9 cellular contexts compared by ENCODE assay signal in the genomic region with DNA sequence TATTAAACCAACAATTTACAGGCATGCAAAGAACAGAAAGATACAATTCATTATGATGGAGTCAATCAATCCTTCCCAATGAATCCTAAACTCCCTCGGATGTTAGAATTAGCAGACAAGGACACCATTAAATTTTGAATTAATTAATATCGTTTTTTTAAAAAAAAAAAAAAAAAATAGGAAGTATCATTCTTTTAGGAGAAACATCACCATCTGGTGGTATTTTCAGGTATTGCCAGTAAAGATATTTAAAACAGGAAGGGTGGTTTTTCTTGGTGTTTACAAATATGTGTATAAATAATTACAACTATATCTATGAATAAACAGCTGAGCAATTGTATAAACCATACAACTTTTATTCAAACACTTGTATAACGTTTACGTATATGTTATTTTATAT.
DNase-seq lines count a peak whose midpoint lies in the region; ATAC-seq and TF ChIP-seq lines count a peak whose summit lies in the region.
"Had no signal": no experiment of that assay in that cellular context is flagged by ENCODE, and none has a peak within 500 bp of the region (broad histone marks: within the 10 kb centered on the region; RNA-seq: fewer than 3 reads in every experiment).

No MANE protein-coding gene starts in this region.

- peaks cover 2 to 3% of the 10 kb centered on the region in 2 donors for H3K9me3 Mint-ChIP-seq in activated T-cell treated with anti-CD3 and anti-CD28 coated beads, Interleukin-2, amount 50 U/mL, for 72 hours
- no peaks in the 10 kb centered on the region for H3K9me3 Mint-ChIP-seq in activated CD4-positive, alpha-beta memory T cell treated with anti-CD3 and anti-CD28 coated beads for 36 hours
- H3K9me3 Mint-ChIP-seq: activated naive CD4-positive, alpha-beta T cell treated with anti-CD3 and anti-CD28 coated beads, Interleukin-2, amount 50 U/mL, for 24 hours had no signal

- WGBS in body of pancreas, 2 donors = 26 to 31% methylated on average over 4 of the region's 4 CpGs

- peak; percentile 4 for DNase-seq in GM03348 (ENCODE audit: low spot score)
- DNase-seq in LNCaP clone FGC (ENCODE audit: low read depth) = no peak
- DNase-seq in body of pancreas = no peak
- peak; percentile 18 for DNase-seq in myocyte (ENCODE audit: low read depth)
- no peak for DNase-seq in activated T-cell treated with anti-CD3 and anti-CD28 coated beads, Interleukin-2, amount 50 U/mL, for 72 hours
- DNase-seq in activated CD4-positive, alpha-beta memory T cell treated with anti-CD3 and anti-CD28 coated beads for 36 hours = no peak
- DNase-seq in stimulated activated CD4-positive, alpha-beta T cell treated with anti-CD3 and anti-CD28 coated beads, Interleukin-1b, Interleukin-23, amount 100 ng/mL, for 48 hours = no peak
- DNase-seq: NCI-H345 had no signal

- peak; percentile 35 for TF ChIP-seq CTCF in LNCaP clone FGC (IDR thresholded peaks at IDR 0.05; ENCODE audit: control insufficient read depth, extremely low read depth, insufficient read depth)
- peak in 6 of 7 experiments; percentile 5 to 57 (median 47) for TF ChIP-seq CTCF in body of pancreas (IDR thresholded peaks at IDR 0.05)

- no peak overlapping the region for H3K27ac Mint-ChIP-seq in activated T-cell treated with anti-CD3 and anti-CD28 coated beads, Interleukin-2, amount 50 U/mL, for 72 hours
- H3K27ac Mint-ChIP-seq in activated CD4-positive, alpha-beta memory T cell treated with anti-CD3 and anti-CD28 coated beads for 36 hours = no peak overlapping the region
- H3K27ac Mint-ChIP-seq: activated naive CD4-positive, alpha-beta T cell treated with anti-CD3 and anti-CD28 coated beads, Interleukin-2, amount 50 U/mL, for 24 hours had no signal

- no peaks in the 10 kb centered on the region for H3K4me1 ChIP-seq in body of pancreas

- no peak overlapping the region for H3K27ac ChIP-seq in body of pancreas

- intact Hi-C loops in body of pancreas (cut with DNase I) = no loop called here
- intact Hi-C loops in activated CD4-positive, alpha-beta memory T cell treated with anti-CD3 and anti-CD28 coated beads for 36 hours (cut with micrococcal nuclease) = loop anchor here (5.0 to 10.0 kb wide), 2 partner anchors 551 to 1234 kb away; no protein-coding TSS in a partner anchor

- H3K4me3 Mint-ChIP-seq in activated T-cell treated with anti-CD3 and anti-CD28 coated beads, Interleukin-2, amount 50 U/mL, for 72 hours = no peak overlapping the region
- no peak overlapping the region for H3K4me3 Mint-ChIP-seq in activated CD4-positive, alpha-beta memory T cell treated with anti-CD3 and anti-CD28 coated beads for 36 hours
- H3K4me3 Mint-ChIP-seq: activated naive CD4-positive, alpha-beta T cell treated with anti-CD3 and anti-CD28 coated beads, Interleukin-2, amount 50 U/mL, for 24 hours had no signal

- TF ChIP-seq POLR2A in body of pancreas (IDR thresholded peaks at IDR 0.05) = no peak

- no peaks in the 10 kb centered on the region for H3K4me1 Mint-ChIP-seq in activated T-cell treated with anti-CD3 and anti-CD28 coated beads, Interleukin-2, amount 50 U/mL, for 72 hours (ENCODE audit: low read depth)
- H3K4me1 Mint-ChIP-seq in activated CD4-positive, alpha-beta memory T cell treated with anti-CD3 and anti-CD28 coated beads for 36 hours (ENCODE audit: low read depth) = no peaks in the 10 kb centered on the region
- H3K4me1 Mint-ChIP-seq: activated naive CD4-positive, alpha-beta T cell treated with anti-CD3 and anti-CD28 coated beads, Interleukin-2, amount 50 U/mL, for 24 hours had no signal

- H3K27me3 Mint-ChIP-seq in activated T-cell treated with anti-CD3 and anti-CD28 coated beads, Interleukin-2, amount 50 U/mL, for 72 hours (ENCODE audit: low read depth) = no peaks in the 10 kb centered on the region
- no peaks in the 10 kb centered on the region for H3K27me3 Mint-ChIP-seq in activated CD4-positive, alpha-beta memory T cell treated with anti-CD3 and anti-CD28 coated beads for 36 hours
- H3K27me3 Mint-ChIP-seq: activated naive CD4-positive, alpha-beta T cell treated with anti-CD3 and anti-CD28 coated beads, Interleukin-2, amount 50 U/mL, for 24 hours had no signal

- H3K36me3 ChIP-seq in body of pancreas (replicated peaks in 1 of 2; ENCODE audit: insufficient read depth in 1 of 2, low read depth in 2 of 2) = no peaks in the 10 kb centered on the region

- H3K27me3 ChIP-seq in body of pancreas = no peaks in the 10 kb centered on the region

- POLR2A ChIA-PET in activated CD4-positive, alpha-beta memory T cell treated with anti-CD3 and anti-CD28 coated beads for 36 hours (lab: Charles Lee) = no interaction called here

- H3K36me3 Mint-ChIP-seq in activated T-cell treated with anti-CD3 and anti-CD28 coated beads, Interleukin-2, amount 50 U/mL, for 72 hours (ENCODE audit: insufficient read depth in 2 of 2) = no peaks in the 10 kb centered on the region
- no peaks in the 10 kb centered on the region for H3K36me3 Mint-ChIP-seq in activated CD4-positive, alpha-beta memory T cell treated with anti-CD3 and anti-CD28 coated beads for 36 hours
- H3K36me3 Mint-ChIP-seq: activated naive CD4-positive, alpha-beta T cell treated with anti-CD3 and anti-CD28 coated beads, Interleukin-2, amount 50 U/mL, for 24 hours had no signal

- CTCF ChIA-PET in activated CD4-positive, alpha-beta memory T cell treated with anti-CD3 and anti-CD28 coated beads for 36 hours (lab: Charles Lee) = interaction anchor here (0.6 kb wide), 2 partner anchors 10 to 1605 kb away, joined by 3 to 4 read pairs; no protein-coding TSS in a partner anchor

- H3K4me3 ChIP-seq in LNCaP clone FGC (ENCODE audit: low read depth, low read length) (no peak overlapping the region), body of pancreas (no peak overlapping the region)

- H3K9me3 ChIP-seq in body of pancreas = no peaks in the 10 kb centered on the region

- no peak for ATAC-seq in body of pancreas
- no peak for ATAC-seq in activated T-cell treated with anti-CD3 and anti-CD28 coated beads, Interleukin-2, amount 50 U/mL, for 72 hours (replicated peaks in 1 of 2)

Comparison
In these comparisons a context has a peak if more than half of its experiments do, and no peak if none do; other contexts are left out.
1. DNase-seq: peak in GM03348 (single experiment) and myocyte (single experiment); none in LNCaP clone FGC (single experiment), body of pancreas (0 of 4), activated T-cell treated with anti-CD3 and anti-CD28 coated beads, Interleukin-2, amount 50 U/mL, for 72 hours (0 of 2), activated CD4-positive, alpha-beta memory T cell treated with anti-CD3 and anti-CD28 coated beads for 36 hours (single experiment) and stimulated activated CD4-positive, alpha-beta T cell treated with anti-CD3 and anti-CD28 coated beads, Interleukin-1b, Interleukin-23, amount 100 ng/mL, for 48 hours (single experiment).